ENCODE assay signal across 10 cellular contexts in genomic region chr6:10418862-10419748, GRCh38. TPM values are rescaled to one million over a fixed set of nuclear protein-coding genes. Genes with fewer than 3 reads are reported as not detected.
DNase-seq lines count a peak whose midpoint lies in the region; ATAC-seq, FAIRE-seq and TF ChIP-seq lines count a peak whose summit lies in the region.
"Had no signal": no experiment of that assay in that cellular context is flagged by ENCODE, and none has a peak within 500 bp of the region (broad histone marks: within the 10 kb centered on the region; RNA-seq: fewer than 3 reads in every experiment).

No MANE protein-coding gene starts in this region.

- POLR2A ChIA-PET in K562 (lab: Yijun Ruan, JAX), result interaction anchor here (1.0 kb wide), 1 partner anchor 15 kb away, joined by 3 read pairs; no protein-coding TSS in a partner anchor

- no peak overlapping the region for H4K91ac ChIP-seq in mesenchymal stem cell (ENCODE audit: low read length)

- H3K4me2 ChIP-seq in K562 (ENCODE audit: insufficient read depth, low read length) (no peak overlapping the region), mesenchymal stem cell (ENCODE audit: low read length, poor library complexity, severe bottlenecking) (peak overlapping the region; percentile 61)

- H2BK12ac ChIP-seq in mesenchymal stem cell (ENCODE audit: low read length in 2 of 2), result no peak overlapping the region

- H3K9me3 ChIP-seq in K562 (replicated peaks; ENCODE audit: control insufficient read depth, insufficient read depth, low read depth, low read length) (no peaks in the 10 kb centered on the region), mesenchymal stem cell (ENCODE audit: control insufficient read depth, low read length) (no peaks in the 10 kb centered on the region)
- H3K9me3 ChIP-seq: heart right ventricle, SJSA1 had no signal

- H2BK15ac ChIP-seq in mesenchymal stem cell (ENCODE audit: low read depth, poor library complexity, severe bottlenecking), result no peak overlapping the region

- H2BK5ac ChIP-seq in mesenchymal stem cell (ENCODE audit: low read depth, low read length, poor library complexity, severe bottlenecking), result no peak overlapping the region

- DNase-seq in Daoy (ENCODE audit: low read depth) (peak; percentile 80), K562 (ENCODE audit: extremely low read depth in 1 of 4, low spot score in 3 of 4) (peak; percentile 66 to 71 (median 70)), mesenchymal stem cell (no peak), C1 segment of cervical spinal cord (lab: John Stamatoyannopoulos, UW) (no peak)
- DNase-seq: heart right ventricle had no signal

- no peak for TF ChIP-seq EP300 in K562 (IDR thresholded peaks at IDR 0.05; ENCODE audit: low read length)

- H4K20me1 ChIP-seq in K562 (replicated peaks; ENCODE audit: control insufficient read depth, insufficient read depth, low read length), result no peaks in the 10 kb centered on the region; the same call in 1 of the 2 replicates

- in situ Hi-C loops in K562 (cut with MboI), result no loop called here

- H2AFZ ChIP-seq in K562 (ENCODE audit: low read depth, low read length) (no peak overlapping the region), mesenchymal stem cell (ENCODE audit: low read depth, low read length) (no peak overlapping the region)

- 0 out of 4 replicates have a peak overlapping the region, but pooled peaks of 1 of the 2 experiments have one; percentile 28 for H3K9ac ChIP-seq in K562 (ENCODE audit: insufficient read depth in 1 of 2, low read depth in 2 of 2, low read length in 2 of 2)
- no peak overlapping the region for H3K9ac ChIP-seq in mesenchymal stem cell (ENCODE audit: low read length)

- FAIRE-seq in K562 (lab: Jason Lieb, UNC), result no peak

- TF ChIP-seq CTCF in K562 (IDR thresholded peaks at IDR 0.05 in 2 of 3, conservative IDR thresholded peaks at IDR 0.05 in 1 of 3; ENCODE audit: insufficient read depth in 2 of 3, low read depth in 1 of 3, low read length in 3 of 3), result no peak

- H3K79me2 ChIP-seq in K562 (ENCODE audit: control insufficient read depth, insufficient read depth, low read length), result no peaks in the 10 kb centered on the region

- H3K4me3 ChIP-seq in K562 (no peak overlapping the region), mesenchymal stem cell (ENCODE audit: insufficient read depth in 1 of 2, low read depth in 1 of 2, low read length in 2 of 2) (no peak overlapping the region)
- H3K4me3 ChIP-seq: heart right ventricle, SJSA1 had no signal

- CTCF ChIA-PET in K562 (lab: Yijun Ruan, JAX; ENCODE audit: low intra/inter-chr PET ratio), result no interaction called here

- peaks cover 0 to 58% of the 10 kb centered on the region in 2 experiments; a peak in 3 of 5 replicates for H3K4me1 ChIP-seq in K562 (replicated peaks in 1 of 2; ENCODE audit: control insufficient read depth in 2 of 2, insufficient read depth in 2 of 2, low read length in 2 of 2)
- peaks cover 42% of the 10 kb centered on the region for H3K4me1 ChIP-seq in mesenchymal stem cell (ENCODE audit: control insufficient read depth, insufficient read depth, low read depth, low read length)

- H2AK5ac ChIP-seq in mesenchymal stem cell (ENCODE audit: low read length, severe bottlenecking), result no peak overlapping the region

- H2BK120ac ChIP-seq in mesenchymal stem cell (ENCODE audit: low read depth, low read length), result no peak overlapping the region

- 8% methylated on average over 32 of the region's 56 CpGs for WGBS in K562 (ENCODE audit: insufficient coverage, low coverage, missing lambda C conversion rate)
- 1% methylated on average over 45 of the region's 56 CpGs for WGBS in mesenchymal stem cell

- no peaks in the 10 kb centered on the region for H3K36me3 ChIP-seq in K562 (ENCODE audit: control insufficient read depth, insufficient read depth, low read length)
- H3K36me3 ChIP-seq in mesenchymal stem cell (ENCODE audit: control insufficient read depth in 1 of 2, insufficient read depth in 2 of 2, low read depth in 1 of 2, low read length in 2 of 2), result peaks cover 0 to 2% of the 10 kb centered on the region in 2 experiments
- H3K36me3 ChIP-seq: heart right ventricle, SJSA1 had no signal

- H3K9me1 ChIP-seq in K562 (ENCODE audit: control insufficient read depth, insufficient read depth, low read length), result no peaks in the 10 kb centered on the region

- H3K14ac ChIP-seq in mesenchymal stem cell (ENCODE audit: low read length in 2 of 2), result no peak overlapping the region

- no peak overlapping the region for H3K18ac ChIP-seq in mesenchymal stem cell (ENCODE audit: low read depth in 1 of 2, low read length in 2 of 2)

- no peaks in the 10 kb centered on the region for H3K79me1 ChIP-seq in mesenchymal stem cell (replicated peaks; ENCODE audit: low read length, poor library complexity, severe bottlenecking)

- H3K4ac ChIP-seq in mesenchymal stem cell (ENCODE audit: low read depth in 1 of 2, low read length in 2 of 2), result no peak overlapping the region

- H4K8ac ChIP-seq in mesenchymal stem cell (ENCODE audit: low read length), result no peak overlapping the region

- TF ChIP-seq RAD21 in K562 (CRISPR knock-in tag; conservative IDR thresholded peaks at IDR 0.05 in 1 of 2, IDR thresholded peaks at IDR 0.05 in 1 of 2), result no peak

- peaks cover 47 to 84% of the 10 kb centered on the region in 2 experiments for H3K27me3 ChIP-seq in K562 (ENCODE audit: control insufficient read depth in 2 of 2, insufficient read depth in 2 of 2, low read length in 2 of 2)
- peaks cover 99% of the 10 kb centered on the region in 2 experiments for H3K27me3 ChIP-seq in mesenchymal stem cell (ENCODE audit: control insufficient read depth in 1 of 2, insufficient read depth in 1 of 2, low read length in 2 of 2)
- H3K27me3 ChIP-seq: SJSA1 had no signal

- no peak for TF ChIP-seq POLR2A in K562 (conservative IDR thresholded peaks at IDR 0.05)

- peak overlapping the region in 1 of 2 experiments; percentile 30 for H3K23ac ChIP-seq in mesenchymal stem cell (ENCODE audit: low read length in 2 of 2)

- intact Hi-C loops in K562 (cut with micrococcal nuclease), result no loop called here

- H3K27ac ChIP-seq in K562 (ENCODE audit: extremely low read depth, low read depth, low read length) (no peak overlapping the region), mesenchymal stem cell (ENCODE audit: low read length, poor library complexity, severe bottlenecking) (no peak overlapping the region)
- H3K27ac ChIP-seq: heart right ventricle, SJSA1 had no signal

- no TSS peak for BruUV-seq in K562 (replicated peaks; lab: Mats Ljungman, UMichigan)

- ATAC-seq in HG03025 (IDR thresholded peaks at IDR 0.05; ENCODE audit: low FRiP score, unreplicated experiment), result peak; percentile 36
- peak; percentile 24 for ATAC-seq in K562
- ATAC-seq in GM18867 (IDR thresholded peaks at IDR 0.05; ENCODE audit: unreplicated experiment), result no peak
- ATAC-seq in HG03354 (IDR thresholded peaks at IDR 0.05; ENCODE audit: poor library complexity, severe bottlenecking, unreplicated experiment), result no peak
- ATAC-seq in HG02763 (IDR thresholded peaks at IDR 0.05; ENCODE audit: unreplicated experiment), result no peak
- ATAC-seq: heart right ventricle had no signal

TF ChIP-seq in K562, 482 proteins besides CTCF, POLR2A, EP300 and RAD21 (continues in another document):
- TF ChIP-seq VEZF1 (CRISPR knock-in tag; IDR thresholded peaks at IDR 0.05), result peak; percentile 73
- peak; percentile 95 for TF ChIP-seq ZBTB1 (CRISPR knock-in tag; IDR thresholded peaks at IDR 0.05; ENCODE audit: borderline replicate concordance, low read depth)

RNA-seq across cellular contexts. Expression of gene TFAP2A, which starts 4.2 kb away (rescaled TPM):
- 4.5 and 5.6 TPM in 2 replicates for total RNA-seq in Daoy (2014; rRNA removed; shearing (Covaris generic))
- 0.51 and 0.55 TPM in 2 replicates for total RNA-seq in K562 (2011; cell fraction: chromatin; rRNA removed; ENCODE audit: low replicate concordance)
- total RNA-seq in K562 (2011; cell fraction: nucleolus; rRNA removed), result 0.33 TPM in 1 of 2 replicates, not detected in the other
- 0.29 and 0.61 TPM in 2 replicates for total RNA-seq in K562 (2011; cell fraction: nucleoplasm; rRNA removed)
- total RNA-seq in K562 (2014; rRNA removed) (0.33 TPM in 1 of 2 replicates, not detected in the other), K562 (2014; rRNA removed; fragmentation: Illumina TruSeq; extraction: Trizol) (0.18 TPM in 1 of 2 replicates, not detected in the other), K562 (2015; rRNA removed; fragmentation: Illumina TruSeq; extraction: Trizol) (0.11 and 0.22 TPM in 2 replicates), K562 (2021) (0.40 and 0.53 TPM in 2 replicates)
- polyA plus RNA-seq in K562 (2011; rRNA removed) (0.15 and 0.17 TPM in 2 replicates), K562 (2014; fragmentation: Illumina TruSeq; extraction: Trizol) (0.37 and 0.54 TPM in 2 replicates), K562 (2014; fragmentation: Nextera tagmentation; extraction: Ambion mirVana) (under 1 TPM; 0.14 to 0.20 TPM), K562 (2014; rRNA removed) (0.15 and 0.36 TPM in 2 replicates)
- polyA plus RNA-seq in K562 (2011; cell fraction: cytosol; rRNA removed), result 0.19 and 0.22 TPM in 2 replicates
- 0.24 and 0.46 TPM in 2 replicates for polyA plus RNA-seq in K562 (2011; cell fraction: nucleus; rRNA removed)
- 0.29 and 0.42 TPM in 2 replicates for polyA plus RNA-seq in K562 (2012)
- 0.12 and 0.28 TPM in 2 replicates for polyA minus RNA-seq in K562 (2011; rRNA and poly(A)+ RNA removed)
- polyA minus RNA-seq in K562 (2011; cell fraction: cytosol; rRNA and poly(A)+ RNA removed), result 1.0 and 3.5 TPM in 2 replicates
- 0.40 and 0.56 TPM in 2 replicates for polyA minus RNA-seq in K562 (2011; cell fraction: nucleus; rRNA and poly(A)+ RNA removed)
- 0.17 TPM for polyA plus RNA-seq in mesenchymal stem cell (2013, experiment 1 of 2)
- 0.21 TPM for polyA plus RNA-seq in mesenchymal stem cell (2013, experiment 2 of 2)

Comparison
In these comparisons a context has a peak if more than half of its experiments do, and no peak if none do; other contexts are left out.
1. DNase-seq: peak in Daoy (single experiment) and K562 (4 of 4); none in mesenchymal stem cell (single experiment) and C1 segment of cervical spinal cord (0 of 14).
2. ATAC-seq: peak in HG03025 (single experiment) and K562 (single experiment); none in GM18867 (single experiment), HG03354 (single experiment) and HG02763 (single experiment).